8 cellular contexts compared by ENCODE assay signal in genomic region chr20:8602389-8603116, GRCh38.
DNase-seq lines count a peak whose midpoint lies in the region; ATAC-seq and TF ChIP-seq lines count a peak whose summit lies in the region.

No MANE protein-coding gene starts in this region.

- no peak overlapping the region for H3K27ac Mint-ChIP-seq in WTC11

- no peaks in the 10 kb centered on the region for H3K27me3 ChIP-seq in mammary epithelial cell (ENCODE audit: insufficient read depth, low read length)
- no peaks in the 10 kb centered on the region for H3K27me3 ChIP-seq in gastrocnemius medialis

- POLR2A ChIA-PET in WTC11 (lab: Charles Lee), result no interaction called here

- H3K4me2 ChIP-seq in mammary epithelial cell (ENCODE audit: insufficient read depth, low read depth, low read length), result peak overlapping the region; percentile 31

- H3K9me3 Mint-ChIP-seq in WTC11, result peaks cover 7% of the 10 kb centered on the region

- H2AFZ ChIP-seq in mammary epithelial cell (ENCODE audit: low read depth, low read length), result no peak overlapping the region

- peak; percentile 21 to 26 for DNase-seq in AML-193 (lab: John Stamatoyannopoulos, UW)
- no peak for DNase-seq in mammary epithelial cell
- DNase-seq in gastrocnemius medialis, result no peak
- DNase-seq in WTC11 (ENCODE audit: low spot score), result no peak
- DNase-seq in DMS 273 treated with DMSO at 0.1 percent for 48 hours (lab: John Stamatoyannopoulos, UW), result no peak
- no peak for DNase-seq in NCI-H2029 treated with DMSO at 0.1 percent for 48 hours (lab: John Stamatoyannopoulos, UW)

- in situ Hi-C loops in mammary epithelial cell (cut with MboI; ENCODE audit: low sequenced_read_pairs in 2 of 2), result no loop called here
- in situ Hi-C loops in gastrocnemius medialis (cut with MboI; ENCODE audit: low sequenced_read_pairs in 4 of 4), result no loop called here

- H3K9ac ChIP-seq in mammary epithelial cell (ENCODE audit: insufficient read depth, low read length), result no peak overlapping the region

- no peak for TF ChIP-seq POLR2A in gastrocnemius medialis (IDR thresholded peaks at IDR 0.05)

- dilution Hi-C loops in mammary epithelial cell (cut with HindIII; ENCODE audit: low sequenced_read_pairs), result no loop called here

- ATAC-seq in GM19351 (IDR thresholded peaks at IDR 0.05; ENCODE audit: unreplicated experiment), result peak; percentile 78
- peak; percentile 76 for ATAC-seq in HG03378 (IDR thresholded peaks at IDR 0.05; ENCODE audit: unreplicated experiment)
- ATAC-seq in gastrocnemius medialis, result no peak
- no peak for ATAC-seq in WTC11

- no peaks in the 10 kb centered on the region for H3K9me3 ChIP-seq in mammary epithelial cell (replicated peaks; ENCODE audit: insufficient read depth, low read length)
- H3K9me3 ChIP-seq in gastrocnemius medialis, result no peaks in the 10 kb centered on the region

- no peaks in the 10 kb centered on the region for H3K79me2 ChIP-seq in mammary epithelial cell (ENCODE audit: insufficient read depth, low read length)

- peaks cover 22% of the 10 kb centered on the region for H3K4me1 Mint-ChIP-seq in WTC11

- no peaks in the 10 kb centered on the region for H4K20me1 ChIP-seq in mammary epithelial cell (ENCODE audit: insufficient read depth, low read length)

- WGBS in mammary epithelial cell (ENCODE audit: low coverage, missing lambda C conversion rate), result 66% methylated on average over 3 of the region's 3 CpGs

- peaks cover 4% of the 10 kb centered on the region for H3K4me1 ChIP-seq in mammary epithelial cell (ENCODE audit: insufficient read depth, low read length)
- H3K4me1 ChIP-seq in gastrocnemius medialis, result peaks cover 0 to 20% of the 10 kb centered on the region in 2 donors

- H3K27ac ChIP-seq in mammary epithelial cell (ENCODE audit: insufficient read depth, low read depth, low read length) (no peak overlapping the region), gastrocnemius medialis (peak overlapping the region in 3 of 4 donors; percentile 23 to 50 (median 32))

- BruUV-seq in mammary epithelial cell (replicated peaks; lab: Mats Ljungman, UMichigan), result no TSS peak

- intact Hi-C loops in mammary epithelial cell (cut with micrococcal nuclease) (no loop called here), gastrocnemius medialis (cut with DNase I; ENCODE audit: low total_unique reads) (no loop called here)

- 0 out of 2 replicates have a peak, but pooled peaks cover 5% of the 10 kb centered on the region for H3K36me3 Mint-ChIP-seq in WTC11

- CTCF ChIA-PET in mammary epithelial cell (lab: Charles Lee; ENCODE audit: low non-redundant PET), result no interaction called here
- CTCF ChIA-PET in WTC11 (lab: Charles Lee), result interaction anchor here (0.5 kb wide), 1 partner anchor 157 kb away, joined by 5 read pairs; no protein-coding TSS in a partner anchor

- H3K36me3 ChIP-seq in mammary epithelial cell (ENCODE audit: insufficient read depth, low read length), result no peaks in the 10 kb centered on the region
- no peaks in the 10 kb centered on the region for H3K36me3 ChIP-seq in gastrocnemius medialis

- H3K4me3 ChIP-seq in mammary epithelial cell (replicated peaks in 1 of 3; ENCODE audit: insufficient read depth in 1 of 3, low read depth in 2 of 3, low read length in 3 of 3) (no peak overlapping the region), gastrocnemius medialis (no peak overlapping the region)

- H3K4me3 Mint-ChIP-seq in WTC11, result no peak overlapping the region

- TF ChIP-seq CTCF in mammary epithelial cell (conservative IDR thresholded peaks at IDR 0.05 in 1 of 2, IDR thresholded peaks at IDR 0.05 in 1 of 2; ENCODE audit: extremely low read depth in 1 of 2, insufficient read depth in 1 of 2, low read depth in 1 of 2, low read length in 2 of 2), result no peak
- no peak for TF ChIP-seq CTCF in gastrocnemius medialis (IDR thresholded peaks at IDR 0.05 in 4 of 5, conservative IDR thresholded peaks at IDR 0.05 in 1 of 5)
- no peak for TF ChIP-seq CTCF in WTC11 (IDR thresholded peaks at IDR 0.05)

- H3K27me3 Mint-ChIP-seq in WTC11 (ENCODE audit: low read depth), result no peaks in the 10 kb centered on the region

TF ChIP-seq in WTC11, 78 proteins besides CTCF, POLR2A, EP300 and RAD21 (continues in another document):
- TF ChIP-seq EMX1 (CRISPR knock-in tag; IDR thresholded peaks at IDR 0.05) (no peak), ZNF671 (CRISPR knock-in tag; IDR thresholded peaks at IDR 0.05) (no peak), NFE2L1 (CRISPR knock-in tag; IDR thresholded peaks at IDR 0.05) (no peak), ELF4 (CRISPR knock-in tag; IDR thresholded peaks at IDR 0.05; ENCODE audit: low read depth) (no peak), ZNF263 (CRISPR knock-in tag; IDR thresholded peaks at IDR 0.05; ENCODE audit: low read depth) (no peak), OVOL2 (CRISPR knock-in tag; IDR thresholded peaks at IDR 0.05; ENCODE audit: borderline replicate concordance) (no peak), ATF1 (CRISPR knock-in tag; IDR thresholded peaks at IDR 0.05) (no peak), ZBTB43 (CRISPR knock-in tag; IDR thresholded peaks at IDR 0.05) (no peak), FOXK1 (CRISPR knock-in tag; IDR thresholded peaks at IDR 0.05) (no peak), AFF4 (CRISPR knock-in tag; IDR thresholded peaks at IDR 0.05; ENCODE audit: borderline replicate concordance) (no peak), ATF6 (CRISPR knock-in tag; IDR thresholded peaks at IDR 0.05) (no peak), RORB (CRISPR knock-in tag; IDR thresholded peaks at IDR 0.05) (no peak), ZNF121 (CRISPR knock-in tag; IDR thresholded peaks at IDR 0.05) (no peak), FOXJ3 (CRISPR knock-in tag; IDR thresholded peaks at IDR 0.05; ENCODE audit: borderline replicate concordance) (no peak)

Comparison
In these comparisons a context has a peak if more than half of its experiments do, and no peak if none do; other contexts are left out.
1. DNase-seq: peak in AML-193 (2 of 2); none in mammary epithelial cell (single experiment), gastrocnemius medialis (0 of 2), WTC11 (single experiment), DMS 273 treated with DMSO at 0.1 percent for 48 hours (single experiment) and NCI-H2029 treated with DMSO at 0.1 percent for 48 hours (single experiment).
2. ATAC-seq: peak in GM19351 (single experiment) and HG03378 (single experiment); none in gastrocnemius medialis (0 of 2) and WTC11 (single experiment).